ENCODE assay signal across 8 cellular contexts in genomic region chr19:50377051-50377441, GRCh38. TPM values are rescaled to one million over a fixed set of nuclear protein-coding genes. Genes with fewer than 3 reads are reported as not detected.
DNase-seq lines count a peak whose midpoint lies in the region; ATAC-seq and TF ChIP-seq lines count a peak whose summit lies in the region.

No MANE protein-coding gene starts in this region.

- H3K4me1 ChIP-seq in gastroesophageal sphincter = peaks cover 0 to 31% (median 3%) of the 10 kb centered on the region in 3 donors

- peak; percentile 39 to 70 for DNase-seq in NCI-H1930 (lab: John Stamatoyannopoulos, UW)
- DNase-seq in activated T-cell treated with anti-CD3 and anti-CD28 coated beads, Interleukin-2, amount 50 U/mL, for 1 hour = peak; percentile 68
- peak; percentile 37 for DNase-seq in stimulated activated CD4-positive, alpha-beta T cell treated with anti-CD3 and anti-CD28 coated beads, Interleukin-2, amount 100 ng/mL, for 4 hours (ENCODE audit: low read depth)
- DNase-seq in GM13976 (ENCODE audit: low spot score) = no peak
- DNase-seq in CD1c-positive myeloid dendritic cell (ENCODE audit: extremely low spot score) = no peak

- no peak for TF ChIP-seq POLR2A in gastroesophageal sphincter (IDR thresholded peaks at IDR 0.05)

- H3K27me3 ChIP-seq in gastroesophageal sphincter = no peaks in the 10 kb centered on the region

- no peak for TF ChIP-seq CTCF in gastroesophageal sphincter (IDR thresholded peaks at IDR 0.05)
- no peak for TF ChIP-seq CTCF in GM13976 (IDR thresholded peaks at IDR 0.05; ENCODE audit: borderline replicate concordance, control extremely low read depth, extremely low read depth, insufficient read depth, missing control alignments)

- peaks cover 0 to 49% of the 10 kb centered on the region in 2 donors for H3K36me3 ChIP-seq in gastroesophageal sphincter

- TF ChIP-seq EP300 in gastroesophageal sphincter (IDR thresholded peaks at IDR 0.05) = no peak

- no peaks in the 10 kb centered on the region for H3K9me3 ChIP-seq in gastroesophageal sphincter

- peak; percentile 9 for ATAC-seq in GM21515 (IDR thresholded peaks at IDR 0.05; ENCODE audit: unreplicated experiment)
- peak; percentile 2 for ATAC-seq in gastroesophageal sphincter
- no peak for ATAC-seq in GM19023 (IDR thresholded peaks at IDR 0.05; ENCODE audit: unreplicated experiment)

- peak overlapping the region; percentile 92 to 100 (median 98) for H3K27ac ChIP-seq in gastroesophageal sphincter

- WGBS in gastroesophageal sphincter (ENCODE audit: low coverage in 1 of 2), 2 donors = 23 to 37% methylated on average over 4 to 7 of the region's 7 CpGs

- in situ Hi-C loops in GM13976 (cut with MboI; ENCODE audit: low sequenced_read_pairs, unreplicated experiment) = no loop called here

- H3K4me3 ChIP-seq in gastroesophageal sphincter = peak overlapping the region; percentile 71 to 94

RNA-seq across cellular contexts. Expression of gene NR1H2, which starts 0.8 kb away (rescaled TPM):
- total RNA-seq in gastroesophageal sphincter = 100 to 1,000 TPM; 138 to 191 (median 145) TPM

RNA-seq across cellular contexts. Expression of gene POLD1, which starts 7.1 kb away (rescaled TPM):
- total RNA-seq in gastroesophageal sphincter = 10 to 100 TPM in 2 of 4 donors, 1 to 10 TPM in 2; 7.2 to 13.7 (median 10.3) TPM

RNA-seq across cellular contexts. Expression of gene NAPSA, which starts 11.6 kb away (rescaled TPM):
- 1 to 10 TPM in 1 of 4 donors, not detected in 3; 1.0 TPM for total RNA-seq in gastroesophageal sphincter

RNA-seq across cellular contexts. Expression of gene SPIB, which starts 41.7 kb away (rescaled TPM):
- total RNA-seq in gastroesophageal sphincter = not detected

RNA-seq across cellular contexts. Expression of gene KCNC3, which starts 47.9 kb away (rescaled TPM):
- total RNA-seq in gastroesophageal sphincter = under 1 TPM in 3 of 4 donors, not detected in 1; 0.16 to 0.67 (median 0.58) TPM

Comparison
In these comparisons a context has a peak if more than half of its experiments do, and no peak if none do; other contexts are left out.
1. DNase-seq: peak in NCI-H1930 (2 of 2), activated T-cell treated with anti-CD3 and anti-CD28 coated beads, Interleukin-2, amount 50 U/mL, for 1 hour (single experiment) and stimulated activated CD4-positive, alpha-beta T cell treated with anti-CD3 and anti-CD28 coated beads, Interleukin-2, amount 100 ng/mL, for 4 hours (single experiment); none in GM13976 (single experiment) and CD1c-positive myeloid dendritic cell (single experiment).